Comparison of ENCODE assay signal across 18 cellular contexts in the genomic region with DNA sequence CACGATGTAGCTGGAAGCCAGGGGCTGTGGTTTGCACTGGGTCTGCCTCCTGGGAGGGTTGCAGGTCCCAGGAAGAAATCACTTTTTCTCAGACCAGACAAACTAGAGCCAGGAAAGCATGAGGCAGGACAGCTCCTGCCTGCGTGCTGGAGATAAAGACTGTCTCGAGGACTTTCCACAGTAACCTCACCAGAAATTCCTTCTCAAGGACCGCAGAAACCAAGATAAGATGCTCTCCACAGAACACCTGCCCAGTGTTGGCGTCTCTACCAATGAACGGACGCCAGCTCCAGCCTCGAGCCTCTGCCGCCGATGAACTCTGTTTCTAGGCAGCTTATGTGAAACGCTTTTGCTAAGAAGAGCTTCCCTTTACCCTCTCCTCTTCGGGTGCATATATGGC.
DNase-seq lines count a peak whose midpoint lies in the region; ATAC-seq and TF ChIP-seq lines count a peak whose summit lies in the region.
"Had no signal": no experiment of that assay in that cellular context is flagged by ENCODE, and none has a peak within 500 bp of the region (broad histone marks: within the 10 kb centered on the region; RNA-seq: fewer than 3 reads in every experiment).

No MANE protein-coding gene starts in this region.

- H3K27ac ChIP-seq in gastrocnemius medialis: peak overlapping the region in 3 of 4 donors; percentile 14 to 41 (median 32)
- H3K27ac ChIP-seq: BLaER1 treated with 17β-estradiol and CSF1 and Interleukin-3, amounts not matched to agents 10 nM and 100 nM; PC-9; RWPE1; SJCRH30 had no signal

- ATAC-seq in gastrocnemius medialis: no peak

- no peaks in the 10 kb centered on the region for H3K27me3 ChIP-seq in gastrocnemius medialis
- H3K27me3 ChIP-seq: BLaER1 treated with 17β-estradiol and CSF1 and Interleukin-3, amounts not matched to agents 10 nM and 100 nM; SJCRH30 had no signal

- no peak for TF ChIP-seq POLR2A in gastrocnemius medialis (IDR thresholded peaks at IDR 0.05)

- H3K4me3 ChIP-seq in fibroblast of villous mesenchyme (ENCODE audit: low read depth, low read length) (no peak overlapping the region), gastrocnemius medialis (no peak overlapping the region)
- H3K4me3 ChIP-seq: BLaER1 treated with 17β-estradiol and CSF1 and Interleukin-3, amounts not matched to agents 10 nM and 100 nM; PC-9; SJCRH30 had no signal

- peak; percentile 53 for DNase-seq in DMS79 treated with DMSO at 0.1 percent for 48 hours (lab: John Stamatoyannopoulos, UW)
- DNase-seq in NCI-H226: peak; percentile 26
- DNase-seq in fibroblast of villous mesenchyme (ENCODE audit: low read depth): peak; percentile 2
- no peak for DNase-seq in gastrocnemius medialis
- DNase-seq in Calu3: no peak
- DNase-seq in stimulated activated CD8-positive, alpha-beta memory T cell treated with anti-CD3 and anti-CD28 coated beads, Interleukin-4, amount 100 ng/mL, for 48 hours: no peak
- no peak for DNase-seq in NCI-H2029 treated with DMSO at 0.1 percent for 48 hours (lab: John Stamatoyannopoulos, UW)
- DNase-seq: CD8-positive, alpha-beta memory T cell; DND-41; H7; Karpas-422; NCI-H1417 treated with DMSO at 0.1 percent for 48 hours; NCI-H2029; NCI-H510A treated with DMSO at 0.1 percent for 48 hours; PC-9; SJCRH30 had no signal

- TF ChIP-seq CTCF in fibroblast of villous mesenchyme (IDR thresholded peaks at IDR 0.05; ENCODE audit: insufficient read depth, low read depth, low read length) (no peak), gastrocnemius medialis (IDR thresholded peaks at IDR 0.05 in 4 of 5, conservative IDR thresholded peaks at IDR 0.05 in 1 of 5) (no peak), Calu3 (IDR thresholded peaks at IDR 0.05; ENCODE audit: unreplicated experiment) (no peak)

- no TSS peak for BruUV-seq in Calu3 (replicated peaks; lab: Mats Ljungman, UMichigan)

- H3K27ac Mint-ChIP-seq in Calu3 (ENCODE audit: unreplicated experiment): no peak overlapping the region
- H3K27ac Mint-ChIP-seq: CD8-positive, alpha-beta memory T cell had no signal

- no peaks in the 10 kb centered on the region for H3K4me1 ChIP-seq in gastrocnemius medialis
- H3K4me1 ChIP-seq: SJCRH30 had no signal

- in situ Hi-C loops in gastrocnemius medialis (cut with MboI; ENCODE audit: low sequenced_read_pairs in 4 of 4): no loop called here

- H3K4me3 Mint-ChIP-seq in Calu3 (ENCODE audit: low read depth, unreplicated experiment): no peak overlapping the region
- H3K4me3 Mint-ChIP-seq: CD8-positive, alpha-beta memory T cell had no signal

- H3K36me3 Mint-ChIP-seq in Calu3 (ENCODE audit: insufficient read depth, unreplicated experiment): no peaks in the 10 kb centered on the region

- intact Hi-C loops in gastrocnemius medialis (cut with DNase I; ENCODE audit: low total_unique reads) (no loop called here), Calu3 (cut with micrococcal nuclease; ENCODE audit: unreplicated experiment) (no loop called here)

- no peaks in the 10 kb centered on the region for H3K9me3 ChIP-seq in gastrocnemius medialis
- H3K9me3 ChIP-seq: BLaER1 treated with 17β-estradiol and CSF1 and Interleukin-3, amounts not matched to agents 10 nM and 100 nM; SJCRH30 had no signal

- H3K27me3 Mint-ChIP-seq in Calu3 (ENCODE audit: unreplicated experiment): peaks cover 36% of the 10 kb centered on the region

- no peaks in the 10 kb centered on the region for H3K9me3 Mint-ChIP-seq in Calu3 (ENCODE audit: low read depth, unreplicated experiment)
- H3K9me3 Mint-ChIP-seq: CD8-positive, alpha-beta memory T cell had no signal

- CTCF ChIA-PET in Calu3 (lab: Charles Lee): no interaction called here

- H3K4me1 Mint-ChIP-seq in Calu3 (ENCODE audit: low read depth, unreplicated experiment): peaks cover 14% of the 10 kb centered on the region

- H3K36me3 ChIP-seq in gastrocnemius medialis: peaks cover 0 to 59% of the 10 kb centered on the region in 2 donors
- H3K36me3 ChIP-seq: BLaER1 treated with 17β-estradiol and CSF1 and Interleukin-3, amounts not matched to agents 10 nM and 100 nM; SJCRH30 had no signal

Comparison
In these comparisons a context has a peak if more than half of its experiments do, and no peak if none do; other contexts are left out.
1. DNase-seq: peak in DMS79 treated with DMSO at 0.1 percent for 48 hours (single experiment), NCI-H226 (single experiment) and fibroblast of villous mesenchyme (single experiment); none in gastrocnemius medialis (0 of 2), Calu3 (single experiment), stimulated activated CD8-positive, alpha-beta memory T cell treated with anti-CD3 and anti-CD28 coated beads, Interleukin-4, amount 100 ng/mL, for 48 hours (single experiment) and NCI-H2029 treated with DMSO at 0.1 percent for 48 hours (single experiment).